ENCODE assay signal across 12 cellular contexts in the genomic region with DNA sequence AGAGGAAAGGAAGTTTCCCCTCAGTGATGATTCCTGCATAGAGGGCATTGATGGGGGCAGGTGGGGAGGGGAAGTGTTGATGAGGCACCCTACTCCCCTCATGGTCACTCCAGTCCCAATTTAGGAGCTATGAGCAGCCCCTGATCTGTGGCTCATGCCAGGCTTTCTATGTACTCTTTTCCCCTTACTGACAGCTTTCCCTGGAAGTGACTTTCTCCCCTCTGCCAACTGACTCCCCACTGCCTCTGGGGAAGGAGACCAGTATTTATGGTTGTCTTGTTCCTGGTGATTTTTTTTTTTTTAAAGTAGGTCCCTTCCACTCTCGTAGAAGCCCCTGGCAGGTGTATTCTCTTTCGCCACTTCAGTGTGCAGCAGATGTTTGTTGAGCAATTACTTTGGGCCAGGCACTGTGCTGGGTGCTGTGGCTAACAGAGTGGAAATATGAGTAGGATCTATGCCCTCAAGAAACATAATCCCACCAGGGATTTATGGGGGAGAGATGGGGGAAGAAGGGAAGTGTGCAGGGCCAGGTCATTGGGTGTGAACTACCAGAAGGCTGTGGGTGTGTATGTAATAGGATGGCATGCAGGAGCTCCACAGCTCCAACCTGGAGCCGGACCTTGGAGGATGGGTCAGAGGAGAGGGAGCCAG. TPM values are rescaled to one million over a fixed set of nuclear protein-coding genes. Genes with fewer than 3 reads are reported as not detected.
DNase-seq lines count a peak whose midpoint lies in the region; ATAC-seq and TF ChIP-seq lines count a peak whose summit lies in the region.
"Had no signal": no experiment of that assay in that cellular context is flagged by ENCODE, and none has a peak within 500 bp of the region (broad histone marks: within the 10 kb centered on the region; RNA-seq: fewer than 3 reads in every experiment).

No MANE protein-coding gene starts in this region.

- ATAC-seq in psoas muscle (no peak), HG02884 (IDR thresholded peaks at IDR 0.05; ENCODE audit: unreplicated experiment) (no peak), GM18505 (IDR thresholded peaks at IDR 0.05; ENCODE audit: unreplicated experiment) (no peak)

- WGBS in psoas muscle, 3 donors = 83 to 92% (median 87%) methylated on average over 3 of the region's 3 CpGs

- TF ChIP-seq CTCF in fibroblast of the aortic adventitia (IDR thresholded peaks at IDR 0.05; ENCODE audit: insufficient read depth, low read length) (no peak), psoas muscle (IDR thresholded peaks at IDR 0.05) (no peak)

- TF ChIP-seq POLR2A in GM18505 (IDR thresholded peaks at IDR 0.05; ENCODE audit: borderline replicate concordance, extremely low read depth, insufficient read depth, insufficient read length) = no peak

- H3K27me3 ChIP-seq in NT2/D1 (ENCODE audit: insufficient read depth, insufficient read length) = peaks cover 2% of the 10 kb centered on the region
- H3K27me3 ChIP-seq in psoas muscle (ENCODE audit: insufficient read depth in 3 of 3, low read length in 2 of 3) = no peaks in the 10 kb centered on the region

- intact Hi-C loops in psoas muscle (cut with DNase I) = loop anchor here in 1 of 2 donors (2.0 kb wide), 1 partner anchor 19 kb away; no protein-coding TSS in a partner anchor

- H3K4me3 ChIP-seq in NT2/D1 (ENCODE audit: insufficient read length, low read depth) (peak overlapping the region; percentile 82), fibroblast of the aortic adventitia (ENCODE audit: low read depth, low read length) (peak overlapping the region; percentile 91), psoas muscle (peak overlapping the region; percentile 85)

- no peaks in the 10 kb centered on the region for H3K9me3 ChIP-seq in ES-I3 (ENCODE audit: control insufficient read depth, insufficient read depth, low read length)
- no peaks in the 10 kb centered on the region for H3K9me3 ChIP-seq in NT2/D1 (ENCODE audit: insufficient read depth, low read length)
- H3K9me3 ChIP-seq in psoas muscle = no peaks in the 10 kb centered on the region
- H3K9me3 ChIP-seq: neutrophil had no signal

- H3K27ac ChIP-seq in psoas muscle = no peak overlapping the region
- H3K27ac ChIP-seq: HL-60, neutrophil had no signal

- H3K4me1 ChIP-seq in ES-I3 (ENCODE audit: insufficient read depth, low read length) = peaks cover 25% of the 10 kb centered on the region; the same call in 1 of the 2 replicates
- H3K4me1 ChIP-seq in NT2/D1 (ENCODE audit: insufficient read depth, insufficient read length) = peaks cover 17% of the 10 kb centered on the region
- peaks cover 11% of the 10 kb centered on the region for H3K4me1 ChIP-seq in psoas muscle

- no peaks in the 10 kb centered on the region for H3K36me3 ChIP-seq in ES-I3 (ENCODE audit: insufficient read depth, low read length)
- peaks cover 48% of the 10 kb centered on the region for H3K36me3 ChIP-seq in NT2/D1 (ENCODE audit: insufficient read depth, insufficient read length, low read length)
- no peaks in the 10 kb centered on the region for H3K36me3 ChIP-seq in psoas muscle (ENCODE audit: insufficient read depth in 1 of 2, low read depth in 1 of 2)
- H3K36me3 ChIP-seq: neutrophil had no signal

- DNase-seq in NT2/D1 (ENCODE audit: low read depth, low spot score) = no peak
- DNase-seq in fibroblast of the aortic adventitia (ENCODE audit: low read depth) = no peak
- no peak for DNase-seq in psoas muscle
- no peak for DNase-seq in NAMALWA (ENCODE audit: low spot score)
- DNase-seq in activated T-cell treated with anti-CD3 and anti-CD28 coated beads, Interleukin-2, amount 50 U/mL, for 48 hours = no peak
- DNase-seq: activated CD8-positive, alpha-beta memory T cell treated with anti-CD3 and anti-CD28 coated beads for 24 hours; NCI-H2081 had no signal

- H3K9ac ChIP-seq in ES-I3 (ENCODE audit: low read depth, low read length) (peak overlapping the region; percentile 68; the same call in 1 of the 2 replicates), NT2/D1 (ENCODE audit: insufficient read length, low read depth) (peak overlapping the region; percentile 95)

RNA-seq across cellular contexts. Expression of a gene that starts 3.4 kb away (rescaled TPM):
- total RNA-seq in fibroblast of the aortic adventitia (ENCODE audit: low replicate concordance) (17.4 and 27.2 TPM in 2 replicates), psoas muscle (1 to 10 TPM; 1.3 to 5.5 (median 3.8) TPM)
- polyA plus RNA-seq in psoas muscle = 1 to 10 TPM in 1 of 3 donors, under 1 TPM in 2; 0.52 to 3.0 (median 0.79) TPM
